19 cellular contexts compared by ENCODE assay signal in genomic region chr9:120353501-120353900, GRCh38.
DNase-seq lines count a peak whose midpoint lies in the region; TF ChIP-seq lines count a peak whose summit lies in the region.
"Had no signal": no experiment of that assay in that cellular context is flagged by ENCODE, and none has a peak within 500 bp of the region (broad histone marks: within the 10 kb centered on the region; RNA-seq: fewer than 3 reads in every experiment).

No MANE protein-coding gene starts in this region.

- H3F3A ChIP-seq in PC-9 (ENCODE audit: insufficient read depth, low read depth): no peaks in the 10 kb centered on the region

- H3K27me3 ChIP-seq in PC-9 (ENCODE audit: insufficient read depth, low read depth) (no peaks in the 10 kb centered on the region), tibial artery (no peaks in the 10 kb centered on the region)

- H3K4me1 Mint-ChIP-seq in nephron progenitor cell: peaks cover 54% of the 10 kb centered on the region
- H3K4me1 Mint-ChIP-seq: stimulated activated effector memory CD8-positive, alpha-beta T cell treated with anti-CD3 and anti-CD28 coated beads, Interleukin-12 subunit alpha, Interleukin-12 subunit beta, amount 100 ng/mL, for 72 hours had no signal

- H3K9me3 ChIP-seq in PC-9 (ENCODE audit: insufficient read depth, low read depth): no peaks in the 10 kb centered on the region
- H3K9me3 ChIP-seq in tibial artery: no peaks in the 10 kb centered on the region

- H3K36me3 ChIP-seq in PC-9 (ENCODE audit: low read depth): no peaks in the 10 kb centered on the region
- no peaks in the 10 kb centered on the region for H3K36me3 ChIP-seq in tibial artery

- TF ChIP-seq CTCF in nephron progenitor cell (IDR thresholded peaks at IDR 0.05) (no peak), PC-9 (conservative IDR thresholded peaks at IDR 0.05) (no peak), tibial artery (IDR thresholded peaks at IDR 0.05) (no peak)

- peak; percentile 38 for DNase-seq in NCI-H1092 treated with DMSO at 0.1 percent for 48 hours (lab: John Stamatoyannopoulos, UW)
- DNase-seq in NCI-H1092 (lab: John Stamatoyannopoulos, UW): no peak
- DNase-seq in H4 (ENCODE audit: low spot score): peak; percentile 39
- DNase-seq in astrocyte of the hippocampus (ENCODE audit: low read depth, low spot score): peak; percentile 60
- no peak for DNase-seq in nephron progenitor cell
- no peak for DNase-seq in activated gamma-delta T cell (lab: John Stamatoyannopoulos, UW)
- DNase-seq in PC-9: no peak
- no peak for DNase-seq in tibial artery
- DNase-seq: cerebellar nuclear complex; effector memory CD4-positive, alpha-beta T cell; left cardiac atrium; NCI-H1930; NCI-H526 treated with DMSO at 0.1 percent for 48 hours; SIG-M5; stimulated activated CD4-positive, alpha-beta T cell treated with anti-CD3 and anti-CD28 coated beads, Interleukin-15, amount 100 ng/mL, for 24 hours had no signal

- no peak overlapping the region for H3K4me2 ChIP-seq in PC-9
- H3K4me2 ChIP-seq: GM23338 had no signal

- BruUV-seq in PC-9 (replicated peaks; lab: Mats Ljungman, UMichigan): no TSS peak

- peaks cover 13% of the 10 kb centered on the region for H3K36me3 Mint-ChIP-seq in nephron progenitor cell (ENCODE audit: low read depth)
- H3K36me3 Mint-ChIP-seq: stimulated activated effector memory CD8-positive, alpha-beta T cell treated with anti-CD3 and anti-CD28 coated beads, Interleukin-12 subunit alpha, Interleukin-12 subunit beta, amount 100 ng/mL, for 72 hours had no signal

- peak overlapping the region; percentile 50 for H3K27ac Mint-ChIP-seq in nephron progenitor cell
- H3K27ac Mint-ChIP-seq: GM23338; stimulated activated effector memory CD8-positive, alpha-beta T cell treated with anti-CD3 and anti-CD28 coated beads, Interleukin-12 subunit alpha, Interleukin-12 subunit beta, amount 100 ng/mL, for 72 hours had no signal

- H3K27ac ChIP-seq in PC-9: no peak overlapping the region
- H3K27ac ChIP-seq in tibial artery: no peak overlapping the region
- H3K27ac ChIP-seq: 22Rv1 had no signal

- H3K9me2 ChIP-seq in PC-9 (ENCODE audit: insufficient read depth): no peaks in the 10 kb centered on the region

- peaks cover 14% of the 10 kb centered on the region for H3K9me3 Mint-ChIP-seq in nephron progenitor cell
- H3K9me3 Mint-ChIP-seq: neural crest cell; stimulated activated effector memory CD8-positive, alpha-beta T cell treated with anti-CD3 and anti-CD28 coated beads, Interleukin-12 subunit alpha, Interleukin-12 subunit beta, amount 100 ng/mL, for 72 hours had no signal

- H3K4me3 Mint-ChIP-seq in nephron progenitor cell: no peak overlapping the region
- H3K4me3 Mint-ChIP-seq: GM23338; neural crest cell; stimulated activated effector memory CD8-positive, alpha-beta T cell treated with anti-CD3 and anti-CD28 coated beads, Interleukin-12 subunit alpha, Interleukin-12 subunit beta, amount 100 ng/mL, for 72 hours had no signal

- peaks cover 7% of the 10 kb centered on the region for H3K27me3 Mint-ChIP-seq in nephron progenitor cell (ENCODE audit: low read depth, poor library complexity)

- CTCF ChIA-PET in PC-9 (lab: Charles Lee): interaction anchor here (0.7 kb wide), 1 partner anchor 1913 kb away, joined by 3 read pairs; no protein-coding TSS in a partner anchor

- H2AFZ ChIP-seq in PC-9: no peak overlapping the region
- H2AFZ ChIP-seq: GM23338 had no signal

- no peaks in the 10 kb centered on the region for H3K79me2 ChIP-seq in PC-9 (ENCODE audit: low read depth)

- POLR2A ChIA-PET in PC-9 (lab: Charles Lee; ENCODE audit: unreplicated experiment): interaction anchor here (0.7 kb wide), 1 partner anchor 346 kb away, joined by 8 read pairs; no protein-coding TSS in a partner anchor

- intact Hi-C loops in PC-9 (cut with micrococcal nuclease; ENCODE audit: unreplicated experiment): no loop called here
- intact Hi-C loops in tibial artery (cut with DNase I; ENCODE audit: low total_unique reads): no loop called here

- no peaks in the 10 kb centered on the region for H4K20me1 ChIP-seq in PC-9 (ENCODE audit: insufficient read depth)

- H3K4me3 ChIP-seq in PC-9: no peak overlapping the region
- no peak overlapping the region for H3K4me3 ChIP-seq in tibial artery
- H3K4me3 ChIP-seq: GM23338 had no signal

- H3K4me1 ChIP-seq in PC-9 (replicated peaks; ENCODE audit: insufficient read depth) (no peaks in the 10 kb centered on the region), tibial artery (no peaks in the 10 kb centered on the region)

Comparison
In these comparisons a context has a peak if more than half of its experiments do, and no peak if none do; other contexts are left out.
1. DNase-seq: peak in NCI-H1092 treated with DMSO at 0.1 percent for 48 hours (single experiment), H4 (single experiment) and astrocyte of the hippocampus (single experiment); none in NCI-H1092 (single experiment), nephron progenitor cell (single experiment), activated gamma-delta T cell (single experiment), PC-9 (0 of 2) and tibial artery (0 of 2).